17 cellular contexts compared by ENCODE assay signal in genomic region chr18:13086906-13087305, GRCh38.
DNase-seq lines count a peak whose midpoint lies in the region; ATAC-seq and TF ChIP-seq lines count a peak whose summit lies in the region.
"Had no signal": no experiment of that assay in that cellular context is flagged by ENCODE, and none has a peak within 500 bp of the region (broad histone marks: within the 10 kb centered on the region; RNA-seq: fewer than 3 reads in every experiment).

No MANE protein-coding gene starts in this region.

- ATAC-seq in Right ventricle myocardium superior (ENCODE audit: poor library complexity): peak; percentile 71
- peak in 1 of 8 donors; percentile 70 for ATAC-seq in heart right ventricle
- ATAC-seq in Right ventricle myocardium inferior: no peak
- peak; percentile 68 for ATAC-seq in left ventricle myocardium superior
- no peak for ATAC-seq in left cardiac atrium
- ATAC-seq: A549; CD8-positive, alpha-beta T cell had no signal

- peak overlapping the region in 1 of 10 donors; percentile 30 for H3K27ac ChIP-seq in heart right ventricle
- H3K27ac ChIP-seq: 22Rv1; A549; BLaER1 treated with 17β-estradiol and CSF1 and Interleukin-3, amounts not matched to agents 10 nM and 100 nM; C4-2B had no signal

- peaks cover 0 to 86% (median 8%) of the 10 kb centered on the region in 9 donors for H3K36me3 ChIP-seq in heart right ventricle

- WGBS in heart right ventricle, 2 donors: 52 to 77% methylated on average over 4 of the region's 4 CpGs

- H3K9me3 ChIP-seq in heart right ventricle: peaks cover 0 to 6% (median 0%) of the 10 kb centered on the region in 11 donors
- H3K9me3 ChIP-seq: A549, Caco-2 had no signal

- H3K4me3 ChIP-seq in heart right ventricle: peak overlapping the region in 6 of 10 donors; percentile 4 to 42 (median 16)
- H3K4me3 ChIP-seq: A549; BLaER1 treated with 17β-estradiol and CSF1 and Interleukin-3, amounts not matched to agents 10 nM and 100 nM had no signal

- H3K4me1 ChIP-seq in heart right ventricle: peaks cover 0 to 8% (median 0%) of the 10 kb centered on the region in 9 donors
- H3K4me1 ChIP-seq: A549; BLaER1 treated with 17β-estradiol and CSF1 and Interleukin-3, amounts not matched to agents 10 nM and 100 nM; Caco-2 had no signal

- intact Hi-C loops in Right ventricle myocardium superior (cut with DNase I): no loop called here
- intact Hi-C loops in cardiac septum (cut with DNase I): no loop called here
- intact Hi-C loops in heart right ventricle (cut with DNase I): no loop called here
- intact Hi-C loops in Right ventricle myocardium inferior (cut with DNase I): loop anchor here (5.0 kb wide), 1 partner anchor 60 kb away; no protein-coding TSS in a partner anchor
- intact Hi-C loops in left ventricle myocardium superior (cut with micrococcal nuclease): no loop called here
- intact Hi-C loops in left cardiac atrium (cut with DNase I): no loop called here

- DNase-seq in Right ventricle myocardium superior (no peak), cardiac septum (ENCODE audit: low spot score) (no peak), heart right ventricle (no peak), Right ventricle myocardium inferior (ENCODE audit: missing footprints) (no peak), left ventricle myocardium superior (no peak), left cardiac atrium (no peak)
- DNase-seq: AML-193; Caco-2; Calu3; CD4-positive, alpha-beta T cell; CD8-positive, alpha-beta T cell; DMS79 treated with DMSO at 0.1 percent for 48 hours; GF-D8 had no signal

- TF ChIP-seq CTCF in heart right ventricle (IDR thresholded peaks at IDR 0.05): no peak

- no peaks in the 10 kb centered on the region for H3K27me3 ChIP-seq in heart right ventricle
- H3K27me3 ChIP-seq: BLaER1 treated with 17β-estradiol and CSF1 and Interleukin-3, amounts not matched to agents 10 nM and 100 nM had no signal

Comparison
In these comparisons a context has a peak if more than half of its experiments do, and no peak if none do; other contexts are left out.
1. ATAC-seq: peak in Right ventricle myocardium superior (single experiment) and left ventricle myocardium superior (single experiment); none in Right ventricle myocardium inferior (single experiment) and left cardiac atrium (0 of 2).